Comparison of ENCODE assay signal across 27 cellular contexts in the genomic region with DNA sequence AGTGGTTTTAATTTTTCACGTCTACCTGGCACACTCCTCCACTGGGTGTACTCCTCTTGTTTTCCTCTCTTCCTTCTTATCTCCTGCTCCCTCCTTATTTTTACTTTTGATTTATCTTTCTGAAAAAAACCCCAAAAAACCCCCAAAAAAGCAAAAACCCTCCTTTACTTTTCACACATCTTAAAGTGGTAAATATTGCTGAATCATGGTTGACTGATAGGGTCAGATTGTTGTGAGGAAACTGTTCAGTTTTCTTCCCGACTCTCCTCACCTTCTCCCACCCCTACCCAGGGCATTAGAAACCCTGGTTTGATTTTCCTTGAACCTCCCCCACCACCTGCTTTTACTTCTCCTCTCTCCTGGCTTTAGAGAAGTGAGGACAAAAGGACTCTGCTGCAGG. TPM values are rescaled to one million over a fixed set of nuclear protein-coding genes. Genes with fewer than 3 reads are reported as not detected.
"Had no signal": no experiment of that assay in that cellular context is flagged by ENCODE, and none has a peak within 500 bp of the region (broad histone marks: within the 10 kb centered on the region; RNA-seq: fewer than 3 reads in every experiment).

No MANE protein-coding gene starts in this region.

- H3K27me3 ChIP-seq: esophagus muscularis mucosa, foreskin keratinocyte, heart left ventricle, neural progenitor cell, suprapubic skin, tibial artery had no signal

- FAIRE-seq: endothelial cell of umbilical vein, kidney had no signal

- H3K4me3 Mint-ChIP-seq: activated CD4-positive, alpha-beta T cell treated with anti-CD3 and anti-CD28 coated beads for 36 hours; activated CD8-positive, alpha-beta memory T cell treated with anti-CD3 and anti-CD28 coated beads, Interleukin-2, amount 10 ng/mL, durations not matched to agents 7 days and 5 days; activated CD8-positive, alpha-beta T cell treated with anti-CD3 and anti-CD28 coated beads, Interleukin-2, amount 10 ng/mL, durations not matched to agents 7 days and 5 days; activated naive CD4-positive, alpha-beta T cell treated with anti-CD3 and anti-CD28 coated beads, Interleukin-2, amount 50 U/mL, for 24 hours; activated naive CD8-positive, alpha-beta T cell treated with anti-CD3 and anti-CD28 coated beads, Interleukin-2, amount 50 U/mL, for 24 hours; immature natural killer cell; mesothelial cell of epicardium; naive thymus-derived CD4-positive, alpha-beta T cell; neural progenitor cell had no signal

- H3K27ac ChIP-seq: esophagus muscularis mucosa, foreskin keratinocyte, heart left ventricle, neural progenitor cell, parathyroid adenoma, psoas muscle, suprapubic skin, tibial artery had no signal

- H3K4me1 Mint-ChIP-seq: activated CD4-positive, alpha-beta T cell treated with anti-CD3 and anti-CD28 coated beads for 36 hours; activated CD8-positive, alpha-beta memory T cell treated with anti-CD3 and anti-CD28 coated beads, Interleukin-2, amount 10 ng/mL, durations not matched to agents 7 days and 5 days; activated naive CD4-positive, alpha-beta T cell treated with anti-CD3 and anti-CD28 coated beads, Interleukin-2, amount 50 U/mL, for 24 hours; immature natural killer cell; naive thymus-derived CD4-positive, alpha-beta T cell; neural progenitor cell had no signal

- H3K27me3 Mint-ChIP-seq: activated CD4-positive, alpha-beta T cell treated with anti-CD3 and anti-CD28 coated beads for 36 hours; activated CD8-positive, alpha-beta memory T cell treated with anti-CD3 and anti-CD28 coated beads, Interleukin-2, amount 10 ng/mL, durations not matched to agents 7 days and 5 days; activated naive CD8-positive, alpha-beta T cell treated with anti-CD3 and anti-CD28 coated beads, Interleukin-2, amount 50 U/mL, for 24 hours had no signal

- H3K9me3 ChIP-seq: suprapubic skin, tibial artery had no signal

- H3K27ac Mint-ChIP-seq: activated CD4-positive, alpha-beta T cell treated with anti-CD3 and anti-CD28 coated beads for 36 hours; activated CD8-positive, alpha-beta memory T cell treated with anti-CD3 and anti-CD28 coated beads, Interleukin-2, amount 10 ng/mL, durations not matched to agents 7 days and 5 days; activated CD8-positive, alpha-beta T cell treated with anti-CD3 and anti-CD28 coated beads, Interleukin-2, amount 10 ng/mL, durations not matched to agents 7 days and 5 days; activated naive CD4-positive, alpha-beta T cell treated with anti-CD3 and anti-CD28 coated beads, Interleukin-2, amount 50 U/mL, for 24 hours; activated naive CD8-positive, alpha-beta T cell treated with anti-CD3 and anti-CD28 coated beads, Interleukin-2, amount 50 U/mL, for 24 hours; activated T-helper 2 cell treated with anti-CD3 and anti-CD28 coated beads, Interferon-gamma antibody, Interleukin-2, Interleukin-4, amounts not matched to agents 10 μg/mL and 5 μg/mL and 100 μg/mL, durations not matched to agents 14 hours and 24 hours and 36 hours; immature natural killer cell; mesothelial cell of epicardium; naive thymus-derived CD4-positive, alpha-beta T cell; neural progenitor cell had no signal

- H3K9ac ChIP-seq: neural progenitor cell, parathyroid adenoma had no signal

- H2AFZ ChIP-seq: neural progenitor cell, parathyroid adenoma had no signal

- H3K4me1 ChIP-seq: esophagus muscularis mucosa, foreskin keratinocyte, heart left ventricle, neural progenitor cell, psoas muscle, suprapubic skin, tibial artery had no signal

- DNase-seq: activated CD4-positive, alpha-beta T cell treated with anti-CD3 and anti-CD28 coated beads for 36 hours; activated CD4-positive, CD25-positive, alpha-beta regulatory T cell; activated CD8-positive, alpha-beta memory T cell treated with anti-CD3 and anti-CD28 coated beads, Interleukin-2, amount 10 ng/mL, durations not matched to agents 7 days and 5 days; activated CD8-positive, alpha-beta T cell treated with anti-CD3 and anti-CD28 coated beads, Interleukin-2, amount 10 ng/mL, durations not matched to agents 7 days and 5 days; activated naive CD8-positive, alpha-beta T cell treated with anti-CD3 and anti-CD28 coated beads, Interleukin-2, amount 50 U/mL, for 24 hours; activated T-cell treated with anti-CD3 and anti-CD28 coated beads, Interleukin-2, amount 50 U/mL, for 48 hours; amygdala; foreskin keratinocyte; heart left ventricle; hypothalamus; immature natural killer cell; kidney; naive thymus-derived CD4-positive, alpha-beta T cell; occipital lobe; psoas muscle; stimulated activated CD4-positive, alpha-beta T cell treated with anti-CD3 and anti-CD28 coated beads, Interleukin-1b, Interleukin-23, amount 100 ng/mL, for 48 hours; stimulated activated naive CD4-positive, alpha-beta T cell; tibial artery had no signal

- H3K36me3 Mint-ChIP-seq: activated CD8-positive, alpha-beta memory T cell treated with anti-CD3 and anti-CD28 coated beads, Interleukin-2, amount 10 ng/mL, durations not matched to agents 7 days and 5 days; activated naive CD4-positive, alpha-beta T cell treated with anti-CD3 and anti-CD28 coated beads, Interleukin-2, amount 50 U/mL, for 24 hours; immature natural killer cell; naive thymus-derived CD4-positive, alpha-beta T cell; neural progenitor cell had no signal

- H3K4me3 ChIP-seq: esophagus muscularis mucosa, heart left ventricle, neural progenitor cell, psoas muscle, smooth muscle cell, suprapubic skin, tibial artery had no signal

- H3K36me3 ChIP-seq: esophagus muscularis mucosa, heart left ventricle, neural progenitor cell, suprapubic skin, tibial artery had no signal

- H3K4me2 ChIP-seq: neural progenitor cell, smooth muscle cell had no signal

- ATAC-seq: activated CD4-positive, alpha-beta T cell treated with anti-CD3 and anti-CD28 coated beads for 36 hours; activated CD8-positive, alpha-beta memory T cell treated with anti-CD3 and anti-CD28 coated beads, Interleukin-2, amount 10 ng/mL, durations not matched to agents 7 days and 5 days; activated CD8-positive, alpha-beta T cell treated with anti-CD3 and anti-CD28 coated beads, Interleukin-2, amount 10 ng/mL, durations not matched to agents 7 days and 5 days; activated naive CD8-positive, alpha-beta T cell treated with anti-CD3 and anti-CD28 coated beads, Interleukin-2, amount 50 U/mL, for 24 hours; foreskin keratinocyte; heart left ventricle; naive thymus-derived CD4-positive, alpha-beta T cell; psoas muscle had no signal

RNA-seq across cellular contexts. Expression of gene ARHGAP44, which starts 25.4 kb away (rescaled TPM):
- total RNA-seq: activated CD8-positive, alpha-beta memory T cell treated with anti-CD3 and anti-CD28 coated beads, Interleukin-2, amount 10 ng/mL, durations not matched to agents 7 days and 5 days; naive thymus-derived CD4-positive, alpha-beta T cell had no signal
